In genomic region chr11:64410396-64410718, GRCh38 we compare ENCODE assay signal across 15 cellular contexts. TPM values are rescaled to one million over a fixed set of nuclear protein-coding genes. Genes with fewer than 3 reads are reported as not detected.
DNase-seq lines count a peak whose midpoint lies in the region; ATAC-seq and TF ChIP-seq lines count a peak whose summit lies in the region.
"Had no signal": no experiment of that assay in that cellular context is flagged by ENCODE, and none has a peak within 500 bp of the region (broad histone marks: within the 10 kb centered on the region; RNA-seq: fewer than 3 reads in every experiment).

No MANE protein-coding gene starts in this region.

- H3K4me1 ChIP-seq in BLaER1 treated with 17β-estradiol and CSF1 and Interleukin-3, amounts not matched to agents 10 nM and 100 nM = peaks cover 27 to 71% (median 56%) of the 10 kb centered on the region in 10 experiments
- H3K4me1 ChIP-seq in left lung (peaks cover 0 to 7% of the 10 kb centered on the region in 2 donors), spleen (peaks cover 0 to 26% (median 15%) of the 10 kb centered on the region in 6 donors)

- H3K27ac ChIP-seq in BLaER1 treated with 17β-estradiol and CSF1 and Interleukin-3, amounts not matched to agents 10 nM and 100 nM = no peak overlapping the region
- peak overlapping the region; percentile 49 for H3K27ac ChIP-seq in VCaP
- no peak overlapping the region for H3K27ac ChIP-seq in left lung
- H3K27ac ChIP-seq in spleen = no peak overlapping the region

- peaks cover 0 to 5% (median 0%) of the 10 kb centered on the region in 11 experiments; a peak in 1 of 22 replicates for H3K27me3 ChIP-seq in BLaER1 treated with 17β-estradiol and CSF1 and Interleukin-3, amounts not matched to agents 10 nM and 100 nM
- H3K27me3 ChIP-seq in left lung = peaks cover 0 to 7% of the 10 kb centered on the region in 2 donors
- no peaks in the 10 kb centered on the region for H3K27me3 ChIP-seq in spleen (replicated peaks in 1 of 7)
- H3K27me3 ChIP-seq: MG63 had no signal

- H3K4me3 ChIP-seq in BLaER1 treated with 17β-estradiol and CSF1 and Interleukin-3, amounts not matched to agents 10 nM and 100 nM = no peak overlapping the region
- no peak overlapping the region for H3K4me3 ChIP-seq in left lung
- no peak overlapping the region for H3K4me3 ChIP-seq in spleen
- H3K4me3 ChIP-seq in lower leg skin (ENCODE audit: low read depth, poor library complexity, severe bottlenecking) = no peak overlapping the region
- H3K4me3 ChIP-seq: MG63 had no signal

- WGBS in spleen, 5 donors = 66 to 80% (median 75%) methylated on average over 7 of the region's 7 CpGs
- 60 to 72% methylated on average over 7 of the region's 7 CpGs for WGBS in lower leg skin, 2 donors

- H4K20me1 ChIP-seq in BLaER1 treated with 17β-estradiol and CSF1 and Interleukin-3, amounts not matched to agents 10 nM and 100 nM = no peaks in the 10 kb centered on the region

- DNase-seq in left lung (no peak), spleen (peak; percentile 37), lower leg skin (ENCODE audit: low spot score in 2 of 2) (no peak), RPMI8226 (no peak)
- DNase-seq: Calu3; CD4-positive, alpha-beta T cell; DMS53; MG63; NCI-H1092; NCI-H187; NCI-H748 treated with DMSO at 0.1 percent for 48 hours; SIG-M5 had no signal

- peak overlapping the region; percentile 49 to 76 (median 64) for H3K4me2 ChIP-seq in BLaER1 treated with 17β-estradiol and CSF1 and Interleukin-3, amounts not matched to agents 10 nM and 100 nM

- TF ChIP-seq POLR2A in spleen (IDR thresholded peaks at IDR 0.05) (no peak), lower leg skin (IDR thresholded peaks at IDR 0.05) (no peak)

- no peaks in the 10 kb centered on the region for H3K36me3 ChIP-seq in BLaER1 treated with 17β-estradiol and CSF1 and Interleukin-3, amounts not matched to agents 10 nM and 100 nM
- H3K36me3 ChIP-seq in left lung (no peaks in the 10 kb centered on the region), spleen (no peaks in the 10 kb centered on the region)
- H3K36me3 ChIP-seq: MG63 had no signal

- H3K9me3 ChIP-seq in BLaER1 treated with 17β-estradiol and CSF1 and Interleukin-3, amounts not matched to agents 10 nM and 100 nM (replicated peaks in 1 of 11) = no peaks in the 10 kb centered on the region
- H3K9me3 ChIP-seq in left lung (no peaks in the 10 kb centered on the region), spleen (no peaks in the 10 kb centered on the region)
- H3K9me3 ChIP-seq: MG63 had no signal

- H3K9ac ChIP-seq in BLaER1 treated with 17β-estradiol and CSF1 and Interleukin-3, amounts not matched to agents 10 nM and 100 nM = no peak overlapping the region

- TF ChIP-seq CTCF in VCaP (conservative IDR thresholded peaks at IDR 0.05) (no peak), left lung (IDR thresholded peaks at IDR 0.05) (no peak), spleen (IDR thresholded peaks at IDR 0.05 in 8 of 11, conservative IDR thresholded peaks at IDR 0.05 in 3 of 11) (no peak), lower leg skin (IDR thresholded peaks at IDR 0.05) (no peak)

- intact Hi-C loops in left lung (cut with DNase I) (no loop called here), spleen (cut with DNase I; ENCODE audit: low total_unique reads) (no loop called here), lower leg skin (cut with DNase I; ENCODE audit: low total_unique reads) (no loop called here)

- ATAC-seq in left lung (peak; percentile 13), GM19328 (IDR thresholded peaks at IDR 0.05; ENCODE audit: unreplicated experiment) (no peak)

RNA-seq across cellular contexts. Expression of gene RPS6KA4, which starts 51.4 kb away (rescaled TPM):
- total RNA-seq in left lung = 10 to 100 TPM; 37.1 to 57.6 TPM
- 10 to 100 TPM; 26.9 to 47.5 (median 38.2) TPM for total RNA-seq in spleen
- polyA plus RNA-seq in spleen = 10 to 100 TPM; 18.8 to 43.0 (median 32.3) TPM
- 10 to 100 TPM; 39.4 to 77.4 (median 49.2) TPM for total RNA-seq in lower leg skin
